ENCODE assay signal across 9 cellular contexts in the genomic region with DNA sequence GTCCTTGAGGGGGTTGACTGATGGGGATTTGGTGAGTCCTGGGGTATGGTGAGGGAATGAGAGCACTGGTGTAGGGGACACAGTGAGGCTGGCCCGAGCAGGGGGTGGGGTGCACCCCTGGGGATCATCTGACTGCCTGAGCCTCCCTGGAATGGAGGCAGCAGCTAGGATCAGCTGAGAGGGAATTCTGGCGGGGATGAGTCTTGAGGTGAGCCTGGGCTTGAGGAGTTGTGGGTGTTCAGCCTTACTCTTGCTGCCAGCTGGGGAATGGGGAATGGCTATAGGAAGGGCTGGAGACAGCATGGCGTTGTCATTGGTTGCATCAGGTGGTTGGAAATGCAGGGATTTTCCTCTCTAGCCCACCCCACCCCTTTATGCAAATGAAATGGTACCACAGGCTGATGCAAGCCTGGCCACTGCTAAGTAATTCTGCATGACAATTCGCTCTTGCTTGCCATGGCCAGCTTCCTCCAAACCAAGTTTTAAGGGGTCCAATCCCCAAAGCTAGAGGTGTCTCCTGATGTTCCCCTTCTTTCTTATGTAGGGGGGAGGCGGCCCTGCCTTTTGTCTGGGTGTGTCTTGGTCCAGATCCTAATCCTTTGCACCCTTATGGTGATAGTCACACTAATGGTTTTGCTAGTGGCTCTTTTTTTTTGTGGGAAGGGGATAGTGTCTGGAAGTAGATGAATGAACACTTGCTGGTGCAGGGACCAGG. TPM values are rescaled to one million over a fixed set of nuclear protein-coding genes. Genes with fewer than 3 reads are reported as not detected.
DNase-seq lines count a peak whose midpoint lies in the region; ATAC-seq and TF ChIP-seq lines count a peak whose summit lies in the region.
"Had no signal": no experiment of that assay in that cellular context is flagged by ENCODE, and none has a peak within 500 bp of the region (broad histone marks: within the 10 kb centered on the region; RNA-seq: fewer than 3 reads in every experiment).

No MANE protein-coding gene starts in this region.

- H3K9me3 ChIP-seq in AG04450 (ENCODE audit: control insufficient read depth, insufficient read depth, low read length), result no peaks in the 10 kb centered on the region
- H3K9me3 ChIP-seq: neutrophil had no signal

- POLR2A ChIA-PET in AG04450 (lab: Yijun Ruan, JAX), result no interaction called here

- H3K4me1 Mint-ChIP-seq in chondrocyte (ENCODE audit: low read depth), result peaks cover 83% of the 10 kb centered on the region
- H3K4me1 Mint-ChIP-seq in osteocyte (ENCODE audit: unreplicated experiment), result peaks cover 64% of the 10 kb centered on the region

- H3K9me3 Mint-ChIP-seq in chondrocyte (ENCODE audit: low read depth), result no peaks in the 10 kb centered on the region
- no peaks in the 10 kb centered on the region for H3K9me3 Mint-ChIP-seq in osteocyte (ENCODE audit: unreplicated experiment)

- H3K27ac ChIP-seq in AG04450 (ENCODE audit: low read depth, low read length), result peak overlapping the region; percentile 83
- H3K27ac ChIP-seq: neutrophil had no signal

- H3K4me3 ChIP-seq in AG04450 (ENCODE audit: low read depth, low read length), result peak overlapping the region; percentile 10; the same call in 1 of the 2 replicates

- peaks cover 50% of the 10 kb centered on the region for H3K36me3 Mint-ChIP-seq in chondrocyte (ENCODE audit: low read depth)
- peaks cover 44% of the 10 kb centered on the region for H3K36me3 Mint-ChIP-seq in osteocyte (ENCODE audit: unreplicated experiment)

- H3K27me3 Mint-ChIP-seq in chondrocyte (ENCODE audit: low read depth) (no peaks in the 10 kb centered on the region), osteocyte (ENCODE audit: unreplicated experiment) (no peaks in the 10 kb centered on the region)

- H3K27ac Mint-ChIP-seq in chondrocyte (ENCODE audit: unreplicated experiment) (peak overlapping the region; percentile 100), osteocyte (ENCODE audit: unreplicated experiment) (peak overlapping the region; percentile 100)

- H3K4me3 Mint-ChIP-seq in chondrocyte (ENCODE audit: unreplicated experiment) (peak overlapping the region; percentile 94), osteocyte (ENCODE audit: unreplicated experiment) (peak overlapping the region; percentile 93)

- ATAC-seq in GM18502 (IDR thresholded peaks at IDR 0.05; ENCODE audit: poor library complexity, unreplicated experiment) (peak; percentile 59), HG03460 (IDR thresholded peaks at IDR 0.05; ENCODE audit: unreplicated experiment) (no peak)

- CTCF ChIA-PET in AG04450 (lab: Charles Lee), result interaction anchor here (1.1 to 2.5 kb wide), 7 partner anchors 11 to 77 kb away, joined by 3 to 10 read pairs (median 5); no protein-coding TSS in a partner anchor

- TF ChIP-seq CTCF in AG04450 (IDR thresholded peaks at IDR 0.05; ENCODE audit: low read depth, low read length), result no peak
- TF ChIP-seq CTCF in chondrocyte (IDR thresholded peaks at IDR 0.05), result no peak
- no peak for TF ChIP-seq CTCF in osteocyte (IDR thresholded peaks at IDR 0.05)

- peak; percentile 60 for DNase-seq in AG04450 (ENCODE audit: low read depth, low spot score)
- peak; percentile 52 for DNase-seq in NCI-H69 (lab: John Stamatoyannopoulos, UW)
- no peak for DNase-seq in chondrocyte (ENCODE audit: low spot score)
- DNase-seq in osteocyte (ENCODE audit: extremely low spot score, unreplicated experiment), result no peak
- no peak for DNase-seq in NCI-H345 treated with DMSO at 0.1 percent for 48 hours (lab: John Stamatoyannopoulos, UW; ENCODE audit: unreplicated experiment)
- no peak for DNase-seq in T1000 (lab: John Stamatoyannopoulos, UW)

- H3K27me3 ChIP-seq in AG04450 (ENCODE audit: control insufficient read depth, insufficient read depth, low read length), result no peaks in the 10 kb centered on the region
- H3K27me3 ChIP-seq: neutrophil had no signal

RNA-seq across cellular contexts. Expression of a gene that starts 7.5 kb away (rescaled TPM):
- 237 and 251 TPM in 2 replicates for polyA plus RNA-seq in AG04450 (2011; rRNA removed)
- polyA minus RNA-seq in AG04450 (2011; rRNA and poly(A)+ RNA removed), result 179 and 186 TPM in 2 replicates
- total RNA-seq in chondrocyte (290 to 445 TPM (median 444 TPM) in 3 replicates), osteocyte (250 and 278 TPM in 2 replicates)

RNA-seq across cellular contexts. Expression of a gene that starts 18.1 kb away (rescaled TPM):
- polyA plus RNA-seq in AG04450 (2011; rRNA removed), result 107 and 122 TPM in 2 replicates
- 76.3 and 92.6 TPM in 2 replicates for polyA minus RNA-seq in AG04450 (2011; rRNA and poly(A)+ RNA removed)
- total RNA-seq in chondrocyte (157 to 228 TPM (median 219 TPM) in 3 replicates), osteocyte (49.4 and 53.4 TPM in 2 replicates)

RNA-seq across cellular contexts. Expression of a gene that starts 45.6 kb away (rescaled TPM):
- 57.2 and 68.2 TPM in 2 replicates for polyA plus RNA-seq in AG04450 (2011; rRNA removed)
- polyA minus RNA-seq in AG04450 (2011; rRNA and poly(A)+ RNA removed), result 13.7 and 27.0 TPM in 2 replicates
- total RNA-seq in chondrocyte, result 73.6 to 78.2 TPM (median 74.9 TPM) in 3 replicates
- total RNA-seq in osteocyte, result 74.4 and 76.5 TPM in 2 replicates

RNA-seq across cellular contexts. Expression of a gene that starts 51.9 kb away (rescaled TPM):
- 16.0 and 17.2 TPM in 2 replicates for polyA plus RNA-seq in AG04450 (2011; rRNA removed)
- 14.2 and 22.0 TPM in 2 replicates for polyA minus RNA-seq in AG04450 (2011; rRNA and poly(A)+ RNA removed)
- total RNA-seq in chondrocyte (22.3 to 24.7 TPM (median 22.5 TPM) in 3 replicates), osteocyte (16.2 and 18.3 TPM in 2 replicates)

Comparison
In these comparisons a context has a peak if more than half of its experiments do, and no peak if none do; other contexts are left out.
1. DNase-seq: peak in AG04450 (single experiment) and NCI-H69 (single experiment); none in chondrocyte (single experiment), osteocyte (single experiment), NCI-H345 treated with DMSO at 0.1 percent for 48 hours (single experiment) and T1000 (single experiment).